Comparison of ENCODE assay signal across 8 cellular contexts in the genomic region with DNA sequence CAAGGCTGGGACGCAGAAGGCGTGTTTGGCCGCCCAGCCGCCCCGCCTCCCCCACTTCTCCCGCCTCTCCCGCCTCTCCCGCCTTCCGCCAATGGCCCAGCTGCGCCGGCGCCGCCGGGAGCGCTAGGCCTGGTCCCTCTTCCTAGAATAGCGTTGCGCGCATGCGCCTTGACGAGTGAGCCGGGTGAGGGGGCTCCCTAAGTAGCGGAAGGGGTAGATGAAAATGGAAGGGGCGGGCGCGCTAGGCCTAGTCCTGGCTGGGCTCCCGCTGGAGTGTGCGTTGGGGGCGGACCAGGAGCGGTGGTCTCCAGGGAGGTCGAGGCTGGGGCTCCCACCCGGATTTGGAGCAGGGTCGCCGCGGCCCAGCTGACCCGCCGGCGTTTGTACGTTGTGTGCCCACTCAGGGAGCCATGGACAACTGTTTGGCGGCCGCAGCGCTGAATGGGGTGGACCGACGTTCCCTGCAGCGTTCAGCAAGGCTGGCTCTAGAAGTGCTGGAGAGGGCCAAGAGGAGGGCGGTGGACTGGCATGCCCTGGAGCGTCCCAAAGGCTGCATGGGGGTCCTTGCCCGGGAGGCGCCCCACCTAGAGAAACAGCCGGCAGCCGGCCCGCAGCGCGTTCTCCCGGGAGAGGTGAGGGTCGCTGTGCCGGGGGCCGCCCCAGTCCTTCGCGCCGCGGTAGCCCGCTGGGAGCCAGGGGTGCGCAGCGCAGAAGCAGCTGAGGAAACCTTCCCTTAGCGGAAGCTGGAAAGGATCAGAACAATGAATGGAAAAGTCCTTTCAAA. TPM values are rescaled to one million over a fixed set of nuclear protein-coding genes. Genes with fewer than 3 reads are reported as not detected.
DNase-seq lines count a peak whose midpoint lies in the region; ATAC-seq and TF ChIP-seq lines count a peak whose summit lies in the region.

Gene AKIP1 (plus strand): TSS at position 150 of the 784 bp plus-strand sequence. CDS start 261 bp downstream, at position 411.

- peaks cover 0 to 16% (median 0%) of the 10 kb centered on the region in 9 donors for H3K36me3 ChIP-seq in heart right ventricle

- H3K4me3 Mint-ChIP-seq in type B pancreatic cell, result peak within 1 kb of the TSS; percentile 98

- peaks cover 5% of the 10 kb centered on the region for H3K9me3 Mint-ChIP-seq in type B pancreatic cell

- H3K36me3 Mint-ChIP-seq in type B pancreatic cell, result peaks cover 7% of the 10 kb centered on the region

- 0 to 1% methylated on average over 52 to 65 of the region's 65 CpGs for WGBS in heart right ventricle, 2 donors

- DNase-seq in NCI-H146 treated with DMSO at 0.1 percent for 48 hours (lab: John Stamatoyannopoulos, UW; ENCODE audit: unreplicated experiment) (peak; percentile 90), amniotic epithelial cell (ENCODE audit: low read depth) (peak; percentile 89), heart right ventricle (peak; percentile 96 to 98), posterior cingulate gyrus (peak; percentile 91 to 99 (median 95)), type B pancreatic cell (ENCODE audit: extremely low spot score, unreplicated experiment) (peak; percentile 98)

- peak within 1 kb of the TSS; percentile 87 for H3K27ac Mint-ChIP-seq in type B pancreatic cell

- H3K4me3 ChIP-seq in GM12875 (ENCODE audit: low read depth, low read length) (peak within 1 kb of the TSS; percentile 94), heart right ventricle (peak within 1 kb of the TSS; percentile 59 to 98 (median 81))

- H3K9me3 ChIP-seq in heart right ventricle, result no peaks in the 10 kb centered on the region

- H3K4me1 ChIP-seq in heart right ventricle, result peaks cover 0 to 63% (median 30%) of the 10 kb centered on the region in 9 donors

- ATAC-seq in HG02798 (IDR thresholded peaks at IDR 0.05; ENCODE audit: poor library complexity, unreplicated experiment) (peak; percentile 82), heart right ventricle (peak; percentile 96 to 99 (median 97))

- peaks cover 39% of the 10 kb centered on the region for H3K4me1 Mint-ChIP-seq in type B pancreatic cell (ENCODE audit: unreplicated experiment)

- intact Hi-C loops in T-helper 1 cell treated with Interleukin-12 subunit alpha and Interleukin-12 subunit beta and Interleukin-4 antibody, amounts not matched to agents 30 ng/mL and 1 ng/mL, for 36 hours (cut with micrococcal nuclease), result loop anchor here (1.0 to 10.0 kb wide), 12 partner anchors 39 to 1391 kb away; partner anchors contain the start of genes EIF3F, IPO7, RPL27A and TMEM9B
- intact Hi-C loops in heart right ventricle (cut with DNase I), result loop anchor here in 7 of 10 donors (2.0 to 10.0 kb wide), 13 partner anchors 39 to 234 kb away; partner anchors contain the start of genes TMEM9B (in 4 of the 7), RPL27A (in 2 of the 7) and TRIM66 (in 2 of the 7)
- intact Hi-C loops in posterior cingulate gyrus (cut with DNase I), result loop anchor here (2.0 to 10.0 kb wide), 5 partner anchors 40 to 226 kb away; partner anchors contain the start of genes RPL27A, TMEM9B and TRIM66

- TF ChIP-seq CTCF in GM12875 (IDR thresholded peaks at IDR 0.05; ENCODE audit: borderline replicate concordance, insufficient read depth, low read depth, low read length) (no peak), heart right ventricle (IDR thresholded peaks at IDR 0.05) (peak in 1 of 9 donors; percentile 7), type B pancreatic cell (conservative IDR thresholded peaks at IDR 0.05) (no peak)

- H3K27me3 Mint-ChIP-seq in type B pancreatic cell, result peaks cover 7% of the 10 kb centered on the region

- peak within 1 kb of the TSS; percentile 78 to 99 (median 94) for H3K27ac ChIP-seq in heart right ventricle

- H3K27me3 ChIP-seq in heart right ventricle, result no peaks in the 10 kb centered on the region

RNA-seq across cellular contexts. Expression of gene AKIP1, which starts in this region (rescaled TPM):
- 21.0 and 21.4 TPM in 2 replicates for total RNA-seq in T-helper 1 cell treated with Interleukin-12 subunit alpha and Interleukin-12 subunit beta and Interleukin-4 antibody, amounts not matched to agents 30 ng/mL and 1 ng/mL, for 36 hours
- total RNA-seq in heart right ventricle (10 to 100 TPM; 21.6 to 29.3 (median 25.5) TPM), type B pancreatic cell (ENCODE audit: low replicate concordance) (14.9 and 16.5 TPM in 2 replicates)
- polyA plus RNA-seq in heart right ventricle, result 10 to 100 TPM; 11.1 to 23.3 TPM

Comparison
In these comparisons a context has a peak if more than half of its experiments do, and no peak if none do; other contexts are left out.
1. Peak in every context shown above with its lines: DNase-seq, ATAC-seq, H3K4me3 ChIP-seq and H3K27ac ChIP-seq.